11 cellular contexts compared by ENCODE assay signal in the genomic region with DNA sequence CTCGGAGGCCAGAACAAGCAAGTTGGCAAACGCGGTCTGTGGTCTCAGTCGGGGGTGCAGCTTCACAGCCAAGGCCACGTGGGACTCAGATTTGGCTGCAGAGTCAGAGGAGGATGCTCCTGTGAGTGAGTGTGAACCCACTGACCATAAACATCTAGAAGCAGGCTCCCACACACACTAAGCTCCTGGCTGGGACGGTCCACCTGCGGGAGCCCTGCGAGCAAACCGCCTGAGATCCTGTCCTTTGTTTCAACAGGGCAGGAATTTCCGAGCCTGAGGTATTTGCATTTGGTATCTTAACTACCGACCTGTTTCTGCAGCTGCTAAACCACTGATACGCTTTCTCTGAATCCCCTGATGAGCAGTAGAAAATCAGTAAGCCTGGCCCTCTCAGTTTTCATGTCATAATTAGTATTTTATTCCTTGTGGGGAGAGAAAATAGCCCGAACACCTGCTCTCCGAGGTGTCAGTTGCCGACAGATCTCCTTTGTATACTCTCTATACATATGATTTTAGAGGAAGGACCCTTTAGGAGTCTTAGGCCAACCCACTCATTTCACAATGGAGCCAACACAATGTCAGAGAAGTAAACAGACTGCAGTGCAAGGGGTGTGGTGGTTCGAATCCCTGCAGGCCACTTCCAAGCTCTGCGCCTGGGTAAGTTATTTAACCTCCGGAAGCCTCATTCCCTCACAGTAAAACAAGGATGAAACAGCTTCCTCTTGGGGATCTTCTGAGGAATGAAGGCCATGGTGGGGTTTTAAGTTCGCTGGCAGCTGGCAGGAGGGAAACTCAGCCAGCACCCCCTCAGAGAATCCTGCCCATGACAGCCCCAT. TPM values are rescaled to one million over a fixed set of nuclear protein-coding genes. Genes with fewer than 3 reads are reported as not detected.
DNase-seq lines count a peak whose midpoint lies in the region; ATAC-seq and TF ChIP-seq lines count a peak whose summit lies in the region.
"Had no signal": no experiment of that assay in that cellular context is flagged by ENCODE, and none has a peak within 500 bp of the region (broad histone marks: within the 10 kb centered on the region; RNA-seq: fewer than 3 reads in every experiment).

No MANE protein-coding gene starts in this region.

- no peaks in the 10 kb centered on the region for H3K9me3 Mint-ChIP-seq in activated CD4-positive, alpha-beta T cell treated with anti-CD3 and anti-CD28 coated beads, Interleukin-2, amount 10 ng/mL, durations not matched to agents 24 days and 14 days
- H3K9me3 Mint-ChIP-seq: activated T-cell treated with anti-CD3 and anti-CD28 coated beads, Interleukin-2, amount 50 U/mL, for 24 hours; naive thymus-derived CD4-positive, alpha-beta T cell; stimulated activated effector memory CD8-positive, alpha-beta T cell treated with anti-CD3 and anti-CD28 coated beads, Interleukin-12 subunit alpha, Interleukin-12 subunit beta, amount 100 ng/mL, for 72 hours had no signal

- intact Hi-C loops in activated CD4-positive, alpha-beta T cell treated with anti-CD3 and anti-CD28 coated beads, Interleukin-2, amount 10 ng/mL, durations not matched to agents 24 days and 14 days (cut with micrococcal nuclease): no loop called here

- H3K27ac Mint-ChIP-seq in activated CD4-positive, alpha-beta T cell treated with anti-CD3 and anti-CD28 coated beads, Interleukin-2, amount 10 ng/mL, durations not matched to agents 24 days and 14 days: no peak overlapping the region
- H3K27ac Mint-ChIP-seq: activated T-cell treated with anti-CD3 and anti-CD28 coated beads, Interleukin-2, amount 50 U/mL, for 24 hours; naive thymus-derived CD4-positive, alpha-beta T cell; stimulated activated effector memory CD8-positive, alpha-beta T cell treated with anti-CD3 and anti-CD28 coated beads, Interleukin-12 subunit alpha, Interleukin-12 subunit beta, amount 100 ng/mL, for 72 hours had no signal

- peaks cover 4% of the 10 kb centered on the region for H3K4me1 Mint-ChIP-seq in activated CD4-positive, alpha-beta T cell treated with anti-CD3 and anti-CD28 coated beads, Interleukin-2, amount 10 ng/mL, durations not matched to agents 24 days and 14 days

- H3K36me3 Mint-ChIP-seq in activated CD4-positive, alpha-beta T cell treated with anti-CD3 and anti-CD28 coated beads, Interleukin-2, amount 10 ng/mL, durations not matched to agents 24 days and 14 days (ENCODE audit: low read depth): no peaks in the 10 kb centered on the region
- H3K36me3 Mint-ChIP-seq: naive thymus-derived CD4-positive, alpha-beta T cell; stimulated activated effector memory CD8-positive, alpha-beta T cell treated with anti-CD3 and anti-CD28 coated beads, Interleukin-12 subunit alpha, Interleukin-12 subunit beta, amount 100 ng/mL, for 72 hours had no signal

- H3K4me3 Mint-ChIP-seq in activated CD4-positive, alpha-beta T cell treated with anti-CD3 and anti-CD28 coated beads, Interleukin-2, amount 10 ng/mL, durations not matched to agents 24 days and 14 days: no peak overlapping the region
- H3K4me3 Mint-ChIP-seq: activated T-cell treated with anti-CD3 and anti-CD28 coated beads, Interleukin-2, amount 50 U/mL, for 24 hours; naive thymus-derived CD4-positive, alpha-beta T cell; stimulated activated effector memory CD8-positive, alpha-beta T cell treated with anti-CD3 and anti-CD28 coated beads, Interleukin-12 subunit alpha, Interleukin-12 subunit beta, amount 100 ng/mL, for 72 hours had no signal

- TF ChIP-seq CTCF in GM10266 (IDR thresholded peaks at IDR 0.05; ENCODE audit: control insufficient read depth, insufficient read depth, low read depth, missing control alignments): no peak

- peak; percentile 73 for ATAC-seq in HG02852 (IDR thresholded peaks at IDR 0.05; ENCODE audit: unreplicated experiment)
- ATAC-seq: naive thymus-derived CD4-positive, alpha-beta T cell; stimulated activated effector memory CD8-positive, alpha-beta T cell treated with anti-CD3 and anti-CD28 coated beads, Interleukin-12 subunit alpha, Interleukin-12 subunit beta, amount 100 ng/mL, for 72 hours had no signal

- H3K27me3 Mint-ChIP-seq in activated CD4-positive, alpha-beta T cell treated with anti-CD3 and anti-CD28 coated beads, Interleukin-2, amount 10 ng/mL, durations not matched to agents 24 days and 14 days: peaks cover 6% of the 10 kb centered on the region

- peak; percentile 32 for DNase-seq in GM10266 (ENCODE audit: extremely low spot score)
- DNase-seq in NCI-H526 treated with DMSO at 0.1 percent for 48 hours (lab: John Stamatoyannopoulos, UW): peak; percentile 70
- peak; percentile 89 for DNase-seq in islet precursor cell
- DNase-seq in activated CD4-positive, alpha-beta T cell treated with anti-CD3 and anti-CD28 coated beads, Interleukin-2, amount 10 ng/mL, durations not matched to agents 24 days and 14 days: no peak
- DNase-seq in activated CD4-positive, alpha-beta T cell treated with anti-CD3 and anti-CD28 coated beads for 1 hour: no peak
- DNase-seq in midbrain (lab: John Stamatoyannopoulos, UW): no peak
- DNase-seq in HuH-7 (ENCODE audit: low spot score): no peak
- DNase-seq: activated T-cell treated with anti-CD3 and anti-CD28 coated beads, Interleukin-2, amount 50 U/mL, for 24 hours; naive thymus-derived CD4-positive, alpha-beta T cell had no signal

RNA-seq across cellular contexts. Expression of a gene that starts 41.0 kb away (rescaled TPM):
- total RNA-seq in activated CD4-positive, alpha-beta T cell treated with anti-CD3 and anti-CD28 coated beads, Interleukin-2, amount 10 ng/mL, durations not matched to agents 24 days and 14 days: 26.1 and 26.7 TPM in 2 replicates

Comparison
In these comparisons a context has a peak if more than half of its experiments do, and no peak if none do; other contexts are left out.
1. DNase-seq: peak in GM10266 (single experiment), NCI-H526 treated with DMSO at 0.1 percent for 48 hours (single experiment) and islet precursor cell (single experiment); none in activated CD4-positive, alpha-beta T cell treated with anti-CD3 and anti-CD28 coated beads, Interleukin-2, amount 10 ng/mL, durations not matched to agents 24 days and 14 days (single experiment), activated CD4-positive, alpha-beta T cell treated with anti-CD3 and anti-CD28 coated beads for 1 hour (single experiment), midbrain (single experiment) and HuH-7 (single experiment).